In the genomic region with DNA sequence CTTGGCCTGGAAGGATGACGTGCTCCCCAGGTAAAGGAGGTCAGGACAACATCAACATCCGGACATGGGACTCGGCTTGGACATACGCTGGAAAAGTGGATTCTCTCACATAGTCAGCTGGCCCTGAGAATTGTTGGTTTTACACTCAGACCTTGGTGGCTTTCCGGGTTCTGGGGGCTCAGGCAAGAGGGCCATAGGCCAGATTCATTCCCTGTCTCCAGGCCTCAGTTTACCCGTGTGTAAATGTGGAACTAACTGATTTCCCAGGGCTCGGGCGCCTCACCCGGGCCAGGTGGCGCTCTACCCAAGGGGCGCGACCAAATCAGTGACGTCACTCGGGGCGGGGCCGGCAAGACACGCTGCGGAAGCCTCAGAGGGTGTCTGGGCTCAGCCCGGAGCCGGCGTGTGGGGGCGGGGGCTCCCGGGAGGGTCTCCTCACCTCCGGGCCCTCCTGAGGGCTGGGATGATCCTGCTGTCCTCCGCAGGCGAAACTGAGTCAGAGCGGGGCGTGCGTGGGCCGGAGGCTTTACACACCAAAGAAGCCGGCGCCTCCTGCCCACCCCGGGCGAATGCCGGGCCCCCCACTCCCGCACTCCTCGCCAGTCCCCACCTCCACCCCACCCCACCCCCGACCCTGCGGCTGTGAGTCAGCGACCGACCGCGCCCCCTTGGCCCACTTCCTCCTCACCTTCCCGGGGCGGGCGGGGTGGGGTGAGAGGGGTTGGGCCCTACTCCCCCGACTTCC, we compare ENCODE assay signal across 8 cellular contexts. TPM values are rescaled to one million over a fixed set of nuclear protein-coding genes. Genes with fewer than 3 reads are reported as not detected.
DNase-seq lines count a peak whose midpoint lies in the region; TF ChIP-seq lines count a peak whose summit lies in the region.

No MANE protein-coding gene starts in this region.

- H3K27ac Mint-ChIP-seq in activated T-helper 2 cell treated with anti-CD3 and anti-CD28 coated beads, Interferon-gamma antibody, Interleukin-2, Interleukin-4, amounts not matched to agents 10 μg/mL and 5 μg/mL and 100 μg/mL, durations not matched to agents 14 hours and 24 hours and 36 hours: peak overlapping the region; percentile 95
- peak overlapping the region; percentile 90 for H3K27ac Mint-ChIP-seq in nephron progenitor cell
- peak overlapping the region; percentile 94 for H3K27ac Mint-ChIP-seq in stimulated activated naive CD8-positive, alpha-beta T cell treated with anti-CD3 and anti-CD28 coated beads, Interleukin-15, Interleukin-2, amounts not matched to agents 100 ng/mL and 50 ng/mL, for 24 hours

- no peaks in the 10 kb centered on the region for H3K9me3 Mint-ChIP-seq in activated T-helper 2 cell treated with anti-CD3 and anti-CD28 coated beads, Interferon-gamma antibody, Interleukin-2, Interleukin-4, amounts not matched to agents 10 μg/mL and 5 μg/mL and 100 μg/mL, durations not matched to agents 14 hours and 24 hours and 36 hours
- no peaks in the 10 kb centered on the region for H3K9me3 Mint-ChIP-seq in nephron progenitor cell
- no peaks in the 10 kb centered on the region for H3K9me3 Mint-ChIP-seq in stimulated activated naive CD8-positive, alpha-beta T cell treated with anti-CD3 and anti-CD28 coated beads, Interleukin-15, Interleukin-2, amounts not matched to agents 100 ng/mL and 50 ng/mL, for 24 hours

- H3K4me3 ChIP-seq in fibroblast of the aortic adventitia (ENCODE audit: low read depth, low read length): peak overlapping the region; percentile 98

- intact Hi-C loops in activated T-helper 2 cell treated with anti-CD3 and anti-CD28 coated beads, Interferon-gamma antibody, Interleukin-2, Interleukin-4, amounts not matched to agents 10 μg/mL and 5 μg/mL and 100 μg/mL, durations not matched to agents 14 hours and 24 hours and 36 hours (cut with micrococcal nuclease): loop anchor here (1.0 to 5.0 kb wide), 6 partner anchors 9 to 186 kb away; a partner anchor contains a TSS

- H3K36me3 Mint-ChIP-seq in activated T-helper 2 cell treated with anti-CD3 and anti-CD28 coated beads, Interferon-gamma antibody, Interleukin-2, Interleukin-4, amounts not matched to agents 10 μg/mL and 5 μg/mL and 100 μg/mL, durations not matched to agents 14 hours and 24 hours and 36 hours (ENCODE audit: low read depth): peaks cover 27% of the 10 kb centered on the region
- H3K36me3 Mint-ChIP-seq in nephron progenitor cell (ENCODE audit: low read depth): peaks cover 4% of the 10 kb centered on the region
- peaks cover 15% of the 10 kb centered on the region for H3K36me3 Mint-ChIP-seq in stimulated activated naive CD8-positive, alpha-beta T cell treated with anti-CD3 and anti-CD28 coated beads, Interleukin-15, Interleukin-2, amounts not matched to agents 100 ng/mL and 50 ng/mL, for 24 hours (ENCODE audit: low read depth)

- TF ChIP-seq CTCF in LNCAP (IDR thresholded peaks at IDR 0.05) (peak; percentile 41), fibroblast of the aortic adventitia (IDR thresholded peaks at IDR 0.05; ENCODE audit: insufficient read depth, low read length) (peak; percentile 44), nephron progenitor cell (IDR thresholded peaks at IDR 0.05) (no peak)

- H3K4me1 Mint-ChIP-seq in activated T-helper 2 cell treated with anti-CD3 and anti-CD28 coated beads, Interferon-gamma antibody, Interleukin-2, Interleukin-4, amounts not matched to agents 10 μg/mL and 5 μg/mL and 100 μg/mL, durations not matched to agents 14 hours and 24 hours and 36 hours (ENCODE audit: low read depth): peaks cover 27% of the 10 kb centered on the region
- peaks cover 26% of the 10 kb centered on the region for H3K4me1 Mint-ChIP-seq in nephron progenitor cell
- peaks cover 52% of the 10 kb centered on the region for H3K4me1 Mint-ChIP-seq in stimulated activated naive CD8-positive, alpha-beta T cell treated with anti-CD3 and anti-CD28 coated beads, Interleukin-15, Interleukin-2, amounts not matched to agents 100 ng/mL and 50 ng/mL, for 24 hours (ENCODE audit: low read depth)

- H3K4me3 Mint-ChIP-seq in activated T-helper 2 cell treated with anti-CD3 and anti-CD28 coated beads, Interferon-gamma antibody, Interleukin-2, Interleukin-4, amounts not matched to agents 10 μg/mL and 5 μg/mL and 100 μg/mL, durations not matched to agents 14 hours and 24 hours and 36 hours (ENCODE audit: low read depth): peak overlapping the region; percentile 93
- peak overlapping the region; percentile 98 for H3K4me3 Mint-ChIP-seq in nephron progenitor cell
- H3K4me3 Mint-ChIP-seq in stimulated activated naive CD8-positive, alpha-beta T cell treated with anti-CD3 and anti-CD28 coated beads, Interleukin-15, Interleukin-2, amounts not matched to agents 100 ng/mL and 50 ng/mL, for 24 hours: peak overlapping the region; percentile 97

- DNase-seq in ELF-1 (ENCODE audit: low read depth, low spot score) (peak; percentile 95), H4 (ENCODE audit: low spot score) (peak; percentile 82), RPMI7951 (ENCODE audit: low read depth) (peak; percentile 90), fibroblast of the aortic adventitia (ENCODE audit: low read depth) (peak; percentile 86), nephron progenitor cell (peak; percentile 98)
- peak; percentile 95 for DNase-seq in activated T-helper 2 cell treated with anti-CD3 and anti-CD28 coated beads, Interferon-gamma antibody, Interleukin-2, Interleukin-4, amounts not matched to agents 10 μg/mL and 5 μg/mL and 100 μg/mL, durations not matched to agents 14 hours and 24 hours and 36 hours (ENCODE audit: low spot score)

- H3K27me3 Mint-ChIP-seq in activated T-helper 2 cell treated with anti-CD3 and anti-CD28 coated beads, Interferon-gamma antibody, Interleukin-2, Interleukin-4, amounts not matched to agents 10 μg/mL and 5 μg/mL and 100 μg/mL, durations not matched to agents 14 hours and 24 hours and 36 hours (ENCODE audit: low read depth): no peaks in the 10 kb centered on the region
- H3K27me3 Mint-ChIP-seq in nephron progenitor cell (ENCODE audit: low read depth, poor library complexity): peaks cover 15% of the 10 kb centered on the region
- no peaks in the 10 kb centered on the region for H3K27me3 Mint-ChIP-seq in stimulated activated naive CD8-positive, alpha-beta T cell treated with anti-CD3 and anti-CD28 coated beads, Interleukin-15, Interleukin-2, amounts not matched to agents 100 ng/mL and 50 ng/mL, for 24 hours

RNA-seq across cellular contexts. Expression of a gene that starts 0.9 kb away (rescaled TPM):
- 29.1 and 43.5 TPM in 2 replicates for total RNA-seq in H4 (2014; rRNA removed; shearing (Covaris generic))
- 53.8 and 79.1 TPM in 2 replicates for total RNA-seq in RPMI7951 (2014; rRNA removed; shearing (Covaris generic))
- 232 and 244 TPM in 2 replicates for total RNA-seq in activated T-helper 2 cell treated with anti-CD3 and anti-CD28 coated beads, Interferon-gamma antibody, Interleukin-2, Interleukin-4, amounts not matched to agents 10 μg/mL and 5 μg/mL and 100 μg/mL, durations not matched to agents 14 hours and 24 hours and 36 hours
- total RNA-seq in fibroblast of the aortic adventitia (ENCODE audit: low replicate concordance): 31.6 and 33.3 TPM in 2 replicates

RNA-seq across cellular contexts. Expression of a gene that starts 8.2 kb away (rescaled TPM):
- 0.21 and 1.1 TPM in 2 replicates for total RNA-seq in H4 (2014; rRNA removed; shearing (Covaris generic))
- total RNA-seq in RPMI7951 (2014; rRNA removed; shearing (Covaris generic)): 1.8 and 2.3 TPM in 2 replicates
- total RNA-seq in activated T-helper 2 cell treated with anti-CD3 and anti-CD28 coated beads, Interferon-gamma antibody, Interleukin-2, Interleukin-4, amounts not matched to agents 10 μg/mL and 5 μg/mL and 100 μg/mL, durations not matched to agents 14 hours and 24 hours and 36 hours: 2.5 and 3.1 TPM in 2 replicates
- total RNA-seq in fibroblast of the aortic adventitia (ENCODE audit: low replicate concordance): 0.99 and 2.4 TPM in 2 replicates

RNA-seq across cellular contexts. Expression of a gene that starts 9.6 kb away (rescaled TPM):
- total RNA-seq in H4 (2014; rRNA removed; shearing (Covaris generic)): 3.5 and 6.1 TPM in 2 replicates
- 12.9 TPM in 2 replicates for total RNA-seq in RPMI7951 (2014; rRNA removed; shearing (Covaris generic))
- 4.0 and 8.1 TPM in 2 replicates for total RNA-seq in activated T-helper 2 cell treated with anti-CD3 and anti-CD28 coated beads, Interferon-gamma antibody, Interleukin-2, Interleukin-4, amounts not matched to agents 10 μg/mL and 5 μg/mL and 100 μg/mL, durations not matched to agents 14 hours and 24 hours and 36 hours
- total RNA-seq in fibroblast of the aortic adventitia (ENCODE audit: low replicate concordance): 5.7 and 26.8 TPM in 2 replicates

RNA-seq across cellular contexts. Expression of a gene that starts 38.6 kb away (rescaled TPM):
- total RNA-seq in H4 (2014; rRNA removed; shearing (Covaris generic)): 1.2 TPM in 1 of 2 replicates, not detected in the other
- 0.96 and 1.6 TPM in 2 replicates for total RNA-seq in RPMI7951 (2014; rRNA removed; shearing (Covaris generic))
- 10.2 and 10.9 TPM in 2 replicates for total RNA-seq in activated T-helper 2 cell treated with anti-CD3 and anti-CD28 coated beads, Interferon-gamma antibody, Interleukin-2, Interleukin-4, amounts not matched to agents 10 μg/mL and 5 μg/mL and 100 μg/mL, durations not matched to agents 14 hours and 24 hours and 36 hours
- total RNA-seq in fibroblast of the aortic adventitia (ENCODE audit: low replicate concordance): 0.33 and 0.81 TPM in 2 replicates

Comparison
In these comparisons a context has a peak if more than half of its experiments do, and no peak if none do; other contexts are left out.
1. Peak in every context shown above with its lines: DNase-seq and H3K4me3 ChIP-seq.